1 cellular context compared by ENCODE assay signal in genomic region chr22:37273846-37274225, GRCh38.
TF ChIP-seq lines count a peak whose summit lies in the region.

No MANE protein-coding gene starts in this region.

TF ChIP-seq in K562, 482 proteins besides CTCF, POLR2A, EP300 and RAD21:
- TF ChIP-seq C11orf30 (IDR thresholded peaks at IDR 0.05; ENCODE audit: low read depth) (0 out of 2 replicates have a peak, but pooled peaks have one; percentile 2), TOE1 (IDR thresholded peaks at IDR 0.05; ENCODE audit: borderline replicate concordance) (0 out of 2 replicates have a peak, but pooled peaks have one; percentile 5), TOE1 (CRISPR knock-in tag; IDR thresholded peaks at IDR 0.05; ENCODE audit: borderline replicate concordance, low read depth) (no peak), CHD4 (IDR thresholded peaks at IDR 0.05; ENCODE audit: insufficient read depth, insufficient replicate concordance, low read depth, low read length, poor library complexity, severe bottlenecking) (peak; percentile 6), ZNF316 (IDR thresholded peaks at IDR 0.05) (no peak), TEAD2 (tag; IDR thresholded peaks at IDR 0.05) (no peak), ZNF184 (CRISPR knock-in tag; IDR thresholded peaks at IDR 0.05) (no peak), ZNF124 (CRISPR knock-in tag; IDR thresholded peaks at IDR 0.05) (no peak), FOSL1 (tag; conservative IDR thresholded peaks at IDR 0.05) (0 out of 2 replicates have a peak, but pooled peaks have one; percentile 10), ADNP (tag; IDR thresholded peaks at IDR 0.05) (peak; percentile 1; the same call in 1 of the 2 replicates), ATF1 (CRISPR knock-in tag; IDR thresholded peaks at IDR 0.05) (no peak), ATF1 (tag; IDR thresholded peaks at IDR 0.05) (0 out of 2 replicates have a peak, but pooled peaks have one; percentile 7), CHD7 (IDR thresholded peaks at IDR 0.05; ENCODE audit: low read depth, low read length) (no peak), FOXJ3 (CRISPR knock-in tag; IDR thresholded peaks at IDR 0.05) (no peak)
